In the genomic region with DNA sequence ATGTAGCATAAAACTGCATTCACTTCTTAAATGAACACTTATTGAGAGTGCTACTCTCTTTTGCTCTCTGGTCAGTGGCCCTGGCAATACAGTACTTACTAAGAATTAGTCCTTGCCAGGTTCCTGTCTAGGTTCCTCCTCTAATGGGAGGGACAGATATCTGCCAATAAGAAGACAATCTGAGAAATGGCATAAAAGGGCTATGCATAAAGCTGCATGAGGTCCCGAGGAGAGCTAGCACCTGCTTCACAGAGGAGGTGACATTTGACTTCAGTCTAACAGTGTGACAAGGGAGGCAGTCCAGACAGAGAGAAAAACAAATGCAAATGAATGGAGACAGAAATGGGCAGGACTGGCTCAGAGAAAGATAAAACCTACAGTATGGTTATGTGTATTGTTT, we compare ENCODE assay signal across 1 cellular context.
TF ChIP-seq lines count a peak whose summit lies in the region.

No MANE protein-coding gene starts in this region.

TF ChIP-seq in HCT116, 20 proteins besides CTCF, POLR2A, EP300 and RAD21 (continued from another document):
- TF ChIP-seq ZBTB33 (IDR thresholded peaks at IDR 0.05; ENCODE audit: extremely low read depth, insufficient replicate concordance, low read length) = no peak
